ENCODE assay signal across 10 cellular contexts in the genomic region with DNA sequence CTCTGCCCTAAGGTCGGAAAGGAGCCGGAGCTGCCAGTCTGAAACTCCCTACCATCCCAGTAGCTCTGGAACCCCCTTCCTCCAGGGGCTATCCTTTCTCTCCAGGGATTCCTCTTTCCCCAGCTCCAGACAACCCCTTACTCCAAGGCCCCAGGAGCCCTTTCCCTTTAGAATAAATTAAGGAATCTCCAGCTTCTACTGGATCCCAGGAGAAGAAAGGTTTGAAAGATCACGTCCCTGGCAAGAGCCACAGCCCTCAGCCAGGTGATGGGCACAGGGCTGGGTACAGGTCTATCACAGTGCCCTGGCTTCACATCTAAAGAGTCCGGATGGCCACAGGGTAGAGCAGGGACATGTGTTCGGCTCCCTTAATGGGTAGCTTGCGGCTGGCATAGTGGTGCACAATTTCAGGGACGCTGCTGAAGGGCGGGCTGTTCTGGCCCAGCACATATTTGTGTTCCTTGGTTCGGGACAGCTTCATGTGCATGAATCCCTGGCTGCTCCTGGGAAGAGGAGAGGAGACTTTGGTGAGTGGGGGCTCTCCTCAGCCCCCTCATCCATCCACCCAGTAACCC. TPM values are rescaled to one million over a fixed set of nuclear protein-coding genes. Genes with fewer than 3 reads are reported as not detected.
DNase-seq lines count a peak whose midpoint lies in the region; ATAC-seq and TF ChIP-seq lines count a peak whose summit lies in the region.
"Had no signal": no experiment of that assay in that cellular context is flagged by ENCODE, and none has a peak within 500 bp of the region (broad histone marks: within the 10 kb centered on the region; RNA-seq: fewer than 3 reads in every experiment).

No MANE protein-coding gene starts in this region.

- TF ChIP-seq CTCF in PC-9 (conservative IDR thresholded peaks at IDR 0.05), result peak; percentile 41; the same call in 1 of the 2 replicates
- no peak for TF ChIP-seq CTCF in osteocyte (IDR thresholded peaks at IDR 0.05)

- H3F3A ChIP-seq in PC-9 (ENCODE audit: insufficient read depth, low read depth), result no peaks in the 10 kb centered on the region; the same call in 1 of the 2 replicates

- no peak for ATAC-seq in CD4-positive, CD25-positive, alpha-beta regulatory T cell (ENCODE audit: low read depth in 2 of 2)

- POLR2A ChIA-PET in PC-9 (lab: Charles Lee; ENCODE audit: unreplicated experiment) (interaction anchor here (0.6 to 0.7 kb wide), 2 partner anchors 21 to 112 kb away, joined by 3 to 4 read pairs; no protein-coding TSS in a partner anchor), HEK293T (lab: Yijun Ruan, JAX) (interaction anchor here (0.9 to 1.8 kb wide), 7 partner anchors 14 to 235 kb away, joined by 3 to 9 read pairs (median 4); a partner anchor contains a TSS)

- no peaks in the 10 kb centered on the region for H3K9me3 ChIP-seq in CD4-positive, CD25-positive, alpha-beta regulatory T cell (ENCODE audit: control insufficient read depth in 2 of 2, low read length in 2 of 2)
- no peaks in the 10 kb centered on the region for H3K9me3 ChIP-seq in PC-9 (ENCODE audit: insufficient read depth, low read depth)

- no peaks in the 10 kb centered on the region for H3K36me3 Mint-ChIP-seq in CD4-positive, CD25-positive, alpha-beta regulatory T cell
- peaks cover 4% of the 10 kb centered on the region for H3K36me3 Mint-ChIP-seq in osteocyte (ENCODE audit: unreplicated experiment)

- no peak for DNase-seq in CD4-positive, CD25-positive, alpha-beta regulatory T cell
- DNase-seq in PC-9 (no peak), epithelial cell of prostate (ENCODE audit: low read depth, low spot score) (no peak), osteocyte (ENCODE audit: extremely low spot score, unreplicated experiment) (no peak), EL (no peak), HEK293T (ENCODE audit: extremely low spot score) (no peak), GM19238 (ENCODE audit: insufficient read length, low spot score) (no peak), epidermal melanocyte (ENCODE audit: insufficient read length, low spot score) (no peak)

- CTCF ChIA-PET in PC-9 (lab: Charles Lee) (interaction anchor here (0.6 to 2.2 kb wide), 3 partner anchors 14 to 41 kb away, joined by 3 to 6 read pairs (median 5); no protein-coding TSS in a partner anchor), HEK293T (lab: Yijun Ruan, JAX) (interaction anchor here (0.7 to 1.5 kb wide), 5 partner anchors 9 to 66 kb away, joined by 3 to 7 read pairs (median 4); no protein-coding TSS in a partner anchor)

- H4K20me1 ChIP-seq in PC-9 (ENCODE audit: insufficient read depth), result no peaks in the 10 kb centered on the region

- peak overlapping the region; percentile 78 for H3K27ac ChIP-seq in CD4-positive, CD25-positive, alpha-beta regulatory T cell (ENCODE audit: insufficient read depth, low read length, poor library complexity, severe bottlenecking)
- H3K27ac ChIP-seq in PC-9, result no peak overlapping the region
- H3K27ac ChIP-seq in epithelial cell of prostate, result peak overlapping the region; percentile 64

- H3K9me2 ChIP-seq in PC-9 (ENCODE audit: insufficient read depth), result no peaks in the 10 kb centered on the region

- peak overlapping the region; percentile 89; the same call in 1 of the 2 replicates for H2AFZ ChIP-seq in PC-9

- peak overlapping the region; percentile 44 for H3K4me3 ChIP-seq in CD4-positive, CD25-positive, alpha-beta regulatory T cell (ENCODE audit: low read depth, low read length)
- H3K4me3 ChIP-seq in PC-9, result peak overlapping the region; percentile 62; the same call in 1 of the 2 replicates

- no peaks in the 10 kb centered on the region for H3K9me3 Mint-ChIP-seq in CD4-positive, CD25-positive, alpha-beta regulatory T cell
- no peaks in the 10 kb centered on the region for H3K9me3 Mint-ChIP-seq in osteocyte (ENCODE audit: unreplicated experiment)

- H3K79me2 ChIP-seq in PC-9 (ENCODE audit: low read depth), result no peaks in the 10 kb centered on the region

- H3K4me2 ChIP-seq in PC-9, result peak overlapping the region; percentile 74

- H3K27me3 Mint-ChIP-seq in CD4-positive, CD25-positive, alpha-beta regulatory T cell, result no peaks in the 10 kb centered on the region
- H3K27me3 Mint-ChIP-seq in osteocyte (ENCODE audit: unreplicated experiment), result no peaks in the 10 kb centered on the region

- no peaks in the 10 kb centered on the region for H3K27me3 ChIP-seq in CD4-positive, CD25-positive, alpha-beta regulatory T cell (ENCODE audit: control insufficient read depth, insufficient read depth, low read length)
- no peaks in the 10 kb centered on the region for H3K27me3 ChIP-seq in PC-9 (ENCODE audit: insufficient read depth, low read depth)

- peak overlapping the region; percentile 32 to 83 (median 48) for H3K27ac Mint-ChIP-seq in CD4-positive, CD25-positive, alpha-beta regulatory T cell
- H3K27ac Mint-ChIP-seq in osteocyte (ENCODE audit: unreplicated experiment), result peak overlapping the region; percentile 82

- peaks cover 0 to 21% (median 9%) of the 10 kb centered on the region in 4 donors for H3K4me1 Mint-ChIP-seq in CD4-positive, CD25-positive, alpha-beta regulatory T cell
- H3K4me1 Mint-ChIP-seq in osteocyte (ENCODE audit: unreplicated experiment), result peaks cover 22% of the 10 kb centered on the region

- peak overlapping the region; percentile 81 to 89 (median 84) for H3K4me3 Mint-ChIP-seq in CD4-positive, CD25-positive, alpha-beta regulatory T cell
- H3K4me3 Mint-ChIP-seq in osteocyte (ENCODE audit: unreplicated experiment), result peak overlapping the region; percentile 64

- no peaks in the 10 kb centered on the region for H3K36me3 ChIP-seq in CD4-positive, CD25-positive, alpha-beta regulatory T cell (ENCODE audit: control insufficient read depth, insufficient read depth, low read length)
- H3K36me3 ChIP-seq in PC-9 (ENCODE audit: low read depth), result no peaks in the 10 kb centered on the region

- no TSS peak for BruUV-seq in PC-9 (replicated peaks; lab: Mats Ljungman, UMichigan)

- intact Hi-C loops in PC-9 (cut with micrococcal nuclease; ENCODE audit: unreplicated experiment), result loop anchor here (1.0 kb wide), 2 partner anchors 31 to 290 kb away; no protein-coding TSS in a partner anchor

- peaks cover 18% of the 10 kb centered on the region for H3K4me1 ChIP-seq in CD4-positive, CD25-positive, alpha-beta regulatory T cell (ENCODE audit: control insufficient read depth, insufficient read depth, low read length, poor library complexity, severe bottlenecking)
- H3K4me1 ChIP-seq in PC-9 (replicated peaks; ENCODE audit: insufficient read depth), result peaks cover 6% of the 10 kb centered on the region

TF ChIP-seq in HEK293T, 16 proteins besides CTCF, POLR2A, EP300 and RAD21:
- TF ChIP-seq, protein P1, sequence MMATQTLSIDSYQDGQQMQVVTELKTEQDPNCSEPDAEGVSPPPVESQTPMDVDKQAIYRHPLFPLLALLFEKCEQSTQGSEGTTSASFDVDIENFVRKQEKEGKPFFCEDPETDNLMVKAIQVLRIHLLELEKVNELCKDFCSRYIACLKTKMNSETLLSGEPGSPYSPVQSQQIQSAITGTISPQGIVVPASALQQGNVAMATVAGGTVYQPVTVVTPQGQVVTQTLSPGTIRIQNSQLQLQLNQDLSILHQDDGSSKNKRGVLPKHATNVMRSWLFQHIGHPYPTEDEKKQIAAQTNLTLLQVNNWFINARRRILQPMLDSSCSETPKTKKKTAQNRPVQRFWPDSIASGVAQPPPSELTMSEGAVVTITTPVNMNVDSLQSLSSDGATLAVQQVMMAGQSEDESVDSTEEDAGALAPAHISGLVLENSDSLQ (IDR thresholded peaks at IDR 0.05), result no peak
- TF ChIP-seq CTBP1 (IDR thresholded peaks at IDR 0.05; ENCODE audit: borderline replicate concordance), result no peak
- TF ChIP-seq FOXK2 (IDR thresholded peaks at IDR 0.05), result no peak
- no peak for TF ChIP-seq ELF4 (IDR thresholded peaks at IDR 0.05)
- no peak for TF ChIP-seq HDGF (IDR thresholded peaks at IDR 0.05; ENCODE audit: borderline replicate concordance)
TF ChIP-seq in HEK293T: peak in this region for 0.

RNA-seq across cellular contexts. Expression of a gene that starts 20.0 kb away (rescaled TPM):
- 3.3 TPM for total RNA-seq in CD4-positive, CD25-positive, alpha-beta regulatory T cell
- polyA plus RNA-seq in CD4-positive, CD25-positive, alpha-beta regulatory T cell, result 1 to 10 TPM in 2 of 4 donors, under 1 TPM in 2; 0.87 to 2.2 (median 1.3) TPM
- 6.1 and 6.3 TPM in 2 replicates for total RNA-seq in PC-9 (2021)
- 15.7 and 15.8 TPM in 2 replicates for total RNA-seq in osteocyte

RNA-seq across cellular contexts. Expression of a gene that starts 37.9 kb away (rescaled TPM):
- not detected for total RNA-seq in CD4-positive, CD25-positive, alpha-beta regulatory T cell
- polyA plus RNA-seq in CD4-positive, CD25-positive, alpha-beta regulatory T cell, result 1 to 10 TPM in 3 of 4 donors, under 1 TPM in 1; 0.72 to 1.6 (median 1.2) TPM
- total RNA-seq in PC-9 (2021) (0.08 TPM in 1 of 2 replicates, not detected in the other), osteocyte (not detected in 2 replicates)
- total RNA-seq: glomerular endothelial cell, NCI-H460 had no signal

RNA-seq across cellular contexts. Expression of a gene that starts 38.0 kb away (rescaled TPM):
- not detected for total RNA-seq in CD4-positive, CD25-positive, alpha-beta regulatory T cell
- polyA plus RNA-seq in CD4-positive, CD25-positive, alpha-beta regulatory T cell, result not detected
- total RNA-seq in PC-9 (2021), result 0.33 and 0.75 TPM in 2 replicates
- total RNA-seq in osteocyte, result not detected in 2 replicates
- total RNA-seq: glomerular endothelial cell had no signal

RNA-seq across cellular contexts. Expression of a gene that starts 53.6 kb away (rescaled TPM):
- not detected for total RNA-seq in CD4-positive, CD25-positive, alpha-beta regulatory T cell
- not detected for polyA plus RNA-seq in CD4-positive, CD25-positive, alpha-beta regulatory T cell
- not detected in 2 replicates for total RNA-seq in PC-9 (2021)
- total RNA-seq in osteocyte, result not detected in 2 replicates
- total RNA-seq: glomerular endothelial cell, NCI-H460 had no signal

RNA-seq across cellular contexts. Expression of a gene that starts 53.7 kb away (rescaled TPM):
- total RNA-seq in CD4-positive, CD25-positive, alpha-beta regulatory T cell, result not detected
- not detected for polyA plus RNA-seq in CD4-positive, CD25-positive, alpha-beta regulatory T cell
- 0.10 TPM in 1 of 2 replicates, not detected in the other for total RNA-seq in PC-9 (2021)
- 0.08 TPM in 1 of 2 replicates, not detected in the other for total RNA-seq in osteocyte
- total RNA-seq: glomerular endothelial cell had no signal
